13 cellular contexts compared by ENCODE assay signal in the genomic region with DNA sequence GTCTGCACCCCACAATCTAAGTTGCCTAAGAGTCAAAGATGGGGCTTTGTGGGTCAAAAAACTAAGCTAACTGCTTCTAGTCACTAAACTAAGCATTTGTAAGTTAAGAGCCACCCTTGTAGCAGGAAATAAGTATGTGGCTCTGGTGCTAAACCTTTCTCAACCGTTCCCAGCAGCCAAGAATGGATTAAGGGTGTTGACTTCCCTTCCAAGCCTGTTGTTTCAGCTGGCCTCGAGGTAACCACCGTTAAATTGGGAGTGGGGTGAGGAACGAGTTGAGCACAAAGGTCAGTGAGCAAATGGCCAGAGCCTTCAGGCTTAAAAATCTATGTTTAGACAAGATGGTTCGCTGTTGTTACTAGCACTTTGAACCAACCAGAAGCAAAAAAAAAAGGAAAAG.
DNase-seq lines count a peak whose midpoint lies in the region; ATAC-seq and TF ChIP-seq lines count a peak whose summit lies in the region.
"Had no signal": no experiment of that assay in that cellular context is flagged by ENCODE, and none has a peak within 500 bp of the region (broad histone marks: within the 10 kb centered on the region; RNA-seq: fewer than 3 reads in every experiment).

No MANE protein-coding gene starts in this region.

- H3K4me3 Mint-ChIP-seq in activated naive CD8-positive, alpha-beta T cell = no peak overlapping the region
- no peak overlapping the region for H3K4me3 Mint-ChIP-seq in activated naive CD8-positive, alpha-beta T cell treated with anti-CD3 and anti-CD28 coated beads for 36 hours
- H3K4me3 Mint-ChIP-seq in activated CD8-positive, alpha-beta T cell treated with anti-CD3 and anti-CD28 coated beads for 36 hours = no peak overlapping the region

- CTCF ChIA-PET in activated CD8-positive, alpha-beta T cell treated with anti-CD3 and anti-CD28 coated beads for 36 hours (lab: Charles Lee) = interaction anchor here (0.9 to 1.7 kb wide), 5 partner anchors 8 to 412 kb away, joined by 3 to 5 read pairs (median 4); partner anchors contain the start of gene HIPK1

- H3K27me3 ChIP-seq in kidney epithelial cell (ENCODE audit: control insufficient read depth, insufficient read depth, low read length) = peaks cover 2% of the 10 kb centered on the region
- H3K27me3 ChIP-seq: tibial artery had no signal

- H3K36me3 ChIP-seq in kidney epithelial cell (ENCODE audit: control insufficient read depth, insufficient read depth, low read length) = no peaks in the 10 kb centered on the region
- H3K36me3 ChIP-seq: tibial artery had no signal

- TF ChIP-seq CTCF in activated CD8-positive, alpha-beta T cell treated with anti-CD3 and anti-CD28 coated beads for 36 hours (IDR thresholded peaks at IDR 0.05) = no peak
- no peak for TF ChIP-seq CTCF in kidney epithelial cell (IDR thresholded peaks at IDR 0.05; ENCODE audit: insufficient read depth, low read length, poor library complexity, severe bottlenecking)

- peaks cover 54% of the 10 kb centered on the region for H3K4me1 Mint-ChIP-seq in activated naive CD8-positive, alpha-beta T cell (ENCODE audit: low read depth)
- peaks cover 37% of the 10 kb centered on the region for H3K4me1 Mint-ChIP-seq in activated naive CD8-positive, alpha-beta T cell treated with anti-CD3 and anti-CD28 coated beads for 36 hours
- H3K4me1 Mint-ChIP-seq in activated CD8-positive, alpha-beta T cell treated with anti-CD3 and anti-CD28 coated beads for 36 hours (ENCODE audit: low read depth) = peaks cover 49% of the 10 kb centered on the region

- H3K4me3 ChIP-seq in kidney epithelial cell (ENCODE audit: low read depth, low read length) = no peak overlapping the region
- H3K4me3 ChIP-seq: PC-9, tibial artery had no signal

- H3K9me3 Mint-ChIP-seq in activated naive CD8-positive, alpha-beta T cell (ENCODE audit: low read depth) = no peaks in the 10 kb centered on the region
- peaks cover 2% of the 10 kb centered on the region for H3K9me3 Mint-ChIP-seq in activated naive CD8-positive, alpha-beta T cell treated with anti-CD3 and anti-CD28 coated beads for 36 hours
- no peaks in the 10 kb centered on the region for H3K9me3 Mint-ChIP-seq in activated CD8-positive, alpha-beta T cell treated with anti-CD3 and anti-CD28 coated beads for 36 hours

- no peaks in the 10 kb centered on the region for H3K27me3 Mint-ChIP-seq in activated naive CD8-positive, alpha-beta T cell
- H3K27me3 Mint-ChIP-seq in activated naive CD8-positive, alpha-beta T cell treated with anti-CD3 and anti-CD28 coated beads for 36 hours = peaks cover 2% of the 10 kb centered on the region
- H3K27me3 Mint-ChIP-seq in activated CD8-positive, alpha-beta T cell treated with anti-CD3 and anti-CD28 coated beads for 36 hours = no peaks in the 10 kb centered on the region

- no peaks in the 10 kb centered on the region for H3K36me3 Mint-ChIP-seq in activated naive CD8-positive, alpha-beta T cell
- H3K36me3 Mint-ChIP-seq in activated naive CD8-positive, alpha-beta T cell treated with anti-CD3 and anti-CD28 coated beads for 36 hours = no peaks in the 10 kb centered on the region
- H3K36me3 Mint-ChIP-seq in activated CD8-positive, alpha-beta T cell treated with anti-CD3 and anti-CD28 coated beads for 36 hours (ENCODE audit: low read depth) = no peaks in the 10 kb centered on the region

- no peak for DNase-seq in activated naive CD8-positive, alpha-beta T cell treated with anti-CD3 and anti-CD28 coated beads for 36 hours
- no peak for DNase-seq in activated CD8-positive, alpha-beta T cell treated with anti-CD3 and anti-CD28 coated beads for 36 hours
- DNase-seq in kidney epithelial cell (ENCODE audit: low read depth) (peak; percentile 60), iPS-NIHi11 (ENCODE audit: low spot score) (no peak), NCI-H1436 (lab: John Stamatoyannopoulos, UW) (no peak)
- DNase-seq in stimulated activated CD4-positive, alpha-beta T cell treated with anti-CD3 and anti-CD28 coated beads, Interleukin-1b, Interleukin-23, amount 100 ng/mL, for 48 hours = no peak
- DNase-seq: DMS79 treated with DMSO at 0.1 percent for 48 hours, NCI-H1105 treated with DMSO at 0.1 percent for 48 hours, NCI-H226, PC-9, tibial artery had no signal

- no peak for ATAC-seq in activated CD8-positive, alpha-beta T cell treated with anti-CD3 and anti-CD28 coated beads for 36 hours
- no peak for ATAC-seq in HG03280 (IDR thresholded peaks at IDR 0.05; ENCODE audit: unreplicated experiment)

- intact Hi-C loops in activated CD8-positive, alpha-beta T cell treated with anti-CD3 and anti-CD28 coated beads for 36 hours (cut with micrococcal nuclease) = loop anchor here (10.0 kb wide), 1 partner anchor 213 kb away; no protein-coding TSS in a partner anchor

- peak overlapping the region; percentile 90 for H3K27ac Mint-ChIP-seq in activated naive CD8-positive, alpha-beta T cell
- no peak overlapping the region for H3K27ac Mint-ChIP-seq in activated naive CD8-positive, alpha-beta T cell treated with anti-CD3 and anti-CD28 coated beads for 36 hours
- peak overlapping the region; percentile 88 for H3K27ac Mint-ChIP-seq in activated CD8-positive, alpha-beta T cell treated with anti-CD3 and anti-CD28 coated beads for 36 hours

- POLR2A ChIA-PET in activated CD8-positive, alpha-beta T cell treated with anti-CD3 and anti-CD28 coated beads for 36 hours (lab: Charles Lee) = interaction anchor here (1.0 to 1.3 kb wide), 4 partner anchors 9 to 144 kb away, joined by 3 to 4 read pairs (median 3); no protein-coding TSS in a partner anchor
